In genomic region chr14:30214014-30214413, GRCh38 we compare ENCODE assay signal across 1 cellular context.
TF ChIP-seq lines count a peak whose summit lies in the region.

No MANE protein-coding gene starts in this region.

TF ChIP-seq in SK-N-SH treated with all-trans-retinoic acid at 6 μM for 48 hours, 23 proteins besides CTCF, POLR2A, EP300 and RAD21 (continued from another document):
- TF ChIP-seq CSRNP3 (CRISPR knock-in tag; IDR thresholded peaks at IDR 0.05) (no peak), OSR1 (CRISPR knock-in tag; IDR thresholded peaks at IDR 0.05) (no peak), ZNF8 (CRISPR knock-in tag; IDR thresholded peaks at IDR 0.05) (no peak), ESRRG (CRISPR knock-in tag; IDR thresholded peaks at IDR 0.05) (no peak), ZC3H10 (CRISPR knock-in tag; IDR thresholded peaks at IDR 0.05) (no peak), TCF4 (CRISPR knock-in tag; IDR thresholded peaks at IDR 0.05; ENCODE audit: borderline replicate concordance) (no peak), ZNF565 (CRISPR knock-in tag; conservative IDR thresholded peaks at IDR 0.05; ENCODE audit: low read depth) (no peak), ARNTL (CRISPR knock-in tag; IDR thresholded peaks at IDR 0.05; ENCODE audit: borderline replicate concordance, low read depth) (no peak), ZFP30 (CRISPR knock-in tag; IDR thresholded peaks at IDR 0.05) (no peak)
